In genomic region chr5:170306381-170306790, GRCh38 we compare ENCODE assay signal across 9 cellular contexts. TPM values are rescaled to one million over a fixed set of nuclear protein-coding genes. Genes with fewer than 3 reads are reported as not detected.
DNase-seq lines count a peak whose midpoint lies in the region; ATAC-seq and TF ChIP-seq lines count a peak whose summit lies in the region.
"Had no signal": no experiment of that assay in that cellular context is flagged by ENCODE, and none has a peak within 500 bp of the region (broad histone marks: within the 10 kb centered on the region; RNA-seq: fewer than 3 reads in every experiment).

No MANE protein-coding gene starts in this region.

- H3K27ac ChIP-seq in BLaER1: peak overlapping the region; percentile 11; the same call in 1 of the 2 replicates
- H3K27ac ChIP-seq: HL-60 had no signal

- peak; percentile 57 for ATAC-seq in GM21360 (IDR thresholded peaks at IDR 0.05; ENCODE audit: unreplicated experiment)

- H4K20me1 ChIP-seq in BLaER1: no peaks in the 10 kb centered on the region

- no peaks in the 10 kb centered on the region for H3K27me3 ChIP-seq in BLaER1

- H3K9ac ChIP-seq in BLaER1: no peak overlapping the region

- H3K4me3 ChIP-seq in BLaER1: no peak overlapping the region
- no peak overlapping the region for H3K4me3 ChIP-seq in fibroblast of mammary gland (ENCODE audit: control insufficient read depth, low read depth, low read length)

- TF ChIP-seq CTCF in fibroblast of mammary gland (conservative IDR thresholded peaks at IDR 0.05; ENCODE audit: control insufficient read depth, insufficient read depth, low read depth, low read length) (no peak), GM10266 (IDR thresholded peaks at IDR 0.05; ENCODE audit: control insufficient read depth, insufficient read depth, low read depth, missing control alignments) (no peak)

- no peaks in the 10 kb centered on the region for H3K36me3 ChIP-seq in BLaER1

- H3K9me3 ChIP-seq in BLaER1: no peaks in the 10 kb centered on the region

- DNase-seq in LHCN-M2 (ENCODE audit: low read depth) (peak; percentile 49), fibroblast of mammary gland (ENCODE audit: low read depth) (peak; percentile 96), NCI-H748 treated with DMSO at 0.1 percent for 48 hours (lab: John Stamatoyannopoulos, UW) (no peak), GM10266 (ENCODE audit: extremely low spot score) (no peak), SW 1271 (lab: John Stamatoyannopoulos, UW) (no peak)
- DNase-seq in activated CD8-positive, alpha-beta memory T cell treated with anti-CD3 and anti-CD28 coated beads, Interleukin-2, amount 50 U/mL, for 4 hours: no peak

- H3K4me1 ChIP-seq in BLaER1: peaks cover 69% of the 10 kb centered on the region

- H3K4me2 ChIP-seq in BLaER1: peak overlapping the region; percentile 96

RNA-seq across cellular contexts. Expression of gene LCP2, which starts 8.8 kb away (rescaled TPM):
- not detected in 2 replicates for total RNA-seq in LHCN-M2 (2014; rRNA removed)
- not detected for polyA plus RNA-seq in LHCN-M2 (2012)

Comparison
In these comparisons a context has a peak if more than half of its experiments do, and no peak if none do; other contexts are left out.
1. DNase-seq: peak in LHCN-M2 (single experiment) and fibroblast of mammary gland (single experiment); none in activated CD8-positive, alpha-beta memory T cell treated with anti-CD3 and anti-CD28 coated beads, Interleukin-2, amount 50 U/mL, for 4 hours (single experiment), NCI-H748 treated with DMSO at 0.1 percent for 48 hours (single experiment), GM10266 (single experiment) and SW 1271 (0 of 2).